1 cellular context compared by ENCODE assay signal in the genomic region with DNA sequence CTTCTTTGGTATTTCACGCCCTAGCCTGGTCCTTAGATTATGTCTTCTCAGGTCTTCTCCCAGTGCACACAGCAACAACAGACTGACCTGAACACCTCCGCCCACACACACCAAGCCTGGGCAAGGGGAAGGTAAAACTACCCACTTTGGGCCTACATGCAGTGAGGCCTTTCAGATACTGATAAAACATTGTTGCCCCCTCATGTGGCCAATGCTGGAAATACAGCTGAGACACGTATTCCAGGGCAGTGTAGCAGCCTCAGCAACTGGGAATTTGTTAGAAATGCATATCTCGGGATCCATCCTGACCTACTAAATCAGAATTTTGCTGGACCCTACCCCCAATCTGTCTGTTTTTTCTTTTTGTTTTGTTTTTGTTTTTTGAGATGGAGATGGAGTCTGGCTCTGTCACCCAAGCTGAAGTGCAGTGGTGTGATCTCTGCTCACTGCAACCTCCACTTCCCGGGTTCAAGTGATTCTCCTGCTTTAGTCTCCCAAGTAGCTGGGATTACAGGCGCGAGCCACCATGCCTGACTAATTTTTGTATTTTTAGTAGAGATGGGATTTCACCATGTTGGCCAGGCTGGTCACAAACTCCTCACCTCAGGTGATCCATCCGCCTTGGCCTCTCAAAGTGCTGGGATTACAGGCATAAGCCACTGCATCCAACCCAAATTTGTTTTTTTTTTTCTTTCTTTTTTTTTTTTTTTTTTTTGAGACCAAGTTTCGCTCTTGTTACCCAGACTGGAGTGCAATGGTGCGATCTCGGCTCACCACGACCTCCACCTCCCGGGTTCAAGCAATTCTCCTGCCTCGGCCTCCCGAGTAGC.
TF ChIP-seq lines count a peak whose summit lies in the region.

No MANE protein-coding gene starts in this region.

TF ChIP-seq in H1, 55 proteins besides CTCF, POLR2A, EP300 and RAD21:
- TF ChIP-seq EGR1 (IDR thresholded peaks at IDR 0.05; ENCODE audit: borderline replicate concordance, low read depth, low read length) (peak; percentile 69; the same call in 1 of the 2 replicates), POLR2AphosphoS5 (IDR thresholded peaks at IDR 0.05; ENCODE audit: low read depth, low read length) (peak; percentile 82), CREB1 (IDR thresholded peaks at IDR 0.05) (peak; percentile 60)
